10 cellular contexts compared by ENCODE assay signal in the genomic region with DNA sequence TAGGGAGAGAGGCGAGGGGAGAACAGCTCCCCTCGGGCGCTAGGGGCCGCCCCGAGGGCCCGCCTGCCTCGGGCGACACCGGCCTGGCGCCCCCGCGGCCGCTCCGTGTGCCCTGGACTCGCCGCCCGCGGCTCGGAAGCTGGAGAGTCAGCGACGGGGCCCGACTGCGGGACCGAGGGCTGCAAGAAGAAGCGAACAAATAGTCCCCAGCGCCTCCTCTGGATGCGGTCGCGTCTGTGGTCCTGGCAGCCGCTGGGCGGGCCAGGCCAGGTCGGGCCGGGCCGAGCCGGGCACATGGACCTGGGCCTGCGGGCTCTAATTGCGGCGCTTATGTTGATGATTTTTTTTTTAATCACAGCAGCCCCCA. TPM values are rescaled to one million over a fixed set of nuclear protein-coding genes. Genes with fewer than 3 reads are reported as not detected.
DNase-seq lines count a peak whose midpoint lies in the region; ATAC-seq and TF ChIP-seq lines count a peak whose summit lies in the region.
"Had no signal": no experiment of that assay in that cellular context is flagged by ENCODE, and none has a peak within 500 bp of the region (broad histone marks: within the 10 kb centered on the region; RNA-seq: fewer than 3 reads in every experiment).

No MANE protein-coding gene starts in this region.

- H4K12ac ChIP-seq in trophoblast cell (ENCODE audit: low read depth, low read length): no peak overlapping the region

- H3K27ac ChIP-seq in Peyer's patch (peak overlapping the region in 3 of 4 donors; percentile 1 to 49 (median 41)), gastroesophageal sphincter (peak overlapping the region in 2 of 4 donors; percentile 1 to 58), trophoblast cell (ENCODE audit: low read depth, low read length) (no peak overlapping the region)

- peaks cover 0 to 4% (median 0%) of the 10 kb centered on the region in 4 donors for H3K9me3 ChIP-seq in Peyer's patch
- no peaks in the 10 kb centered on the region for H3K9me3 ChIP-seq in gastroesophageal sphincter
- peaks cover 10% of the 10 kb centered on the region for H3K9me3 ChIP-seq in trophoblast cell (ENCODE audit: insufficient read depth, low read depth, low read length)

- no peak overlapping the region for H4K8ac ChIP-seq in trophoblast cell (ENCODE audit: low read depth, low read length)

- H3K79me1 ChIP-seq in trophoblast cell (ENCODE audit: low read length): no peaks in the 10 kb centered on the region

- peak overlapping the region; percentile 73 to 84 for H3K4me3 Mint-ChIP-seq in CD14-positive monocyte

- no CpG with 5 or more reads among the region's 38 CpGs for WGBS in gastroesophageal sphincter (ENCODE audit: low coverage in 1 of 2), 2 donors
- WGBS in trophoblast cell (ENCODE audit: extremely low coverage, insufficient coverage, insufficient read length): no CpG with 5 or more reads among the region's 38 CpGs

- no peak overlapping the region for H3K9ac ChIP-seq in trophoblast cell (ENCODE audit: low read length)

- intact Hi-C loops in CD14-positive monocyte (cut with micrococcal nuclease): loop anchor here (5.0 kb wide), 2 partner anchors 40 to 1025 kb away; a partner anchor contains a TSS

- no peak overlapping the region for H4K91ac ChIP-seq in trophoblast cell (ENCODE audit: low read depth, low read length)

- peaks cover 91 to 99% (median 95%) of the 10 kb centered on the region in 3 donors for H3K27me3 Mint-ChIP-seq in CD14-positive monocyte (ENCODE audit: low read depth in 3 of 3)

- H3K27ac Mint-ChIP-seq in CD14-positive monocyte: no peak overlapping the region

- H2BK12ac ChIP-seq in trophoblast cell (ENCODE audit: low read length): no peak overlapping the region

- no peak for DNase-seq in CD14-positive monocyte (ENCODE audit: low spot score)
- no peak for DNase-seq in Peyer's patch
- no peak for DNase-seq in trophoblast cell
- no peak for DNase-seq in NOMO-1 (lab: John Stamatoyannopoulos, UW; ENCODE audit: unreplicated experiment in 2 of 2)
- no peak for DNase-seq in cerebellum (ENCODE audit: low spot score)
- no peak for DNase-seq in stimulated activated CD4-positive, alpha-beta T cell treated with anti-CD3 and anti-CD28 coated beads, Interleukin-1b, Interleukin-23, amount 100 ng/mL, for 48 hours
- DNase-seq: NCI-H1694 had no signal

- no peak overlapping the region for H3K4ac ChIP-seq in trophoblast cell (ENCODE audit: low read depth, low read length)

- H2BK5ac ChIP-seq in trophoblast cell (ENCODE audit: low read depth, low read length, poor library complexity): no peak overlapping the region

- no peak overlapping the region for H3K14ac ChIP-seq in trophoblast cell (ENCODE audit: low read length)

- TF ChIP-seq POLR2A in Peyer's patch (IDR thresholded peaks at IDR 0.05): no peak
- TF ChIP-seq POLR2A in gastroesophageal sphincter (IDR thresholded peaks at IDR 0.05): no peak

- peaks cover 1 to 12% of the 10 kb centered on the region in 2 donors for H3K36me3 Mint-ChIP-seq in CD14-positive monocyte

- ATAC-seq in gastroesophageal sphincter (no peak), GM21447 (IDR thresholded peaks at IDR 0.05; ENCODE audit: unreplicated experiment) (no peak)

- H3K9me3 Mint-ChIP-seq in CD14-positive monocyte: peaks cover 0 to 32% (median 24%) of the 10 kb centered on the region in 7 donors

- H3K4me1 Mint-ChIP-seq in CD14-positive monocyte: peaks cover 19% of the 10 kb centered on the region

- H3K23ac ChIP-seq in trophoblast cell (ENCODE audit: low read length): no peak overlapping the region

- no peak overlapping the region for H3K18ac ChIP-seq in trophoblast cell (ENCODE audit: low read length)

- peaks cover 0 to 17% (median 0%) of the 10 kb centered on the region in 4 donors for H3K4me1 ChIP-seq in Peyer's patch
- H3K4me1 ChIP-seq in gastroesophageal sphincter: peaks cover 0 to 34% (median 14%) of the 10 kb centered on the region in 3 donors
- peaks cover 5 to 9% of the 10 kb centered on the region in 2 experiments for H3K4me1 ChIP-seq in trophoblast cell (ENCODE audit: control insufficient read depth in 1 of 2, insufficient read depth in 2 of 2, low read length in 2 of 2)

- no peak for TF ChIP-seq EP300 in gastroesophageal sphincter (IDR thresholded peaks at IDR 0.05)

- H2AK5ac ChIP-seq in trophoblast cell (ENCODE audit: low read length): no peak overlapping the region

- no peaks in the 10 kb centered on the region for H3K79me2 ChIP-seq in trophoblast cell (ENCODE audit: control insufficient read depth, insufficient read depth, low read length, poor library complexity)

- TF ChIP-seq CTCF in CD14-positive monocyte (IDR thresholded peaks at IDR 0.05) (no peak), Peyer's patch (IDR thresholded peaks at IDR 0.05) (no peak), gastroesophageal sphincter (IDR thresholded peaks at IDR 0.05) (no peak)

- H3K4me2 ChIP-seq in trophoblast cell (ENCODE audit: low read length): peak overlapping the region; percentile 80

- H2BK120ac ChIP-seq in trophoblast cell (ENCODE audit: insufficient read depth, low read length, poor library complexity): no peak overlapping the region

- H3K36me3 ChIP-seq in Peyer's patch (no peaks in the 10 kb centered on the region), gastroesophageal sphincter (no peaks in the 10 kb centered on the region), trophoblast cell (ENCODE audit: control insufficient read depth in 1 of 2, insufficient read depth in 2 of 2, low read length in 2 of 2) (no peaks in the 10 kb centered on the region)

- H2AFZ ChIP-seq in trophoblast cell (ENCODE audit: insufficient read depth, low read length, poor library complexity): no peak overlapping the region

- H3K27me3 ChIP-seq in Peyer's patch: peaks cover 0 to 66% of the 10 kb centered on the region in 2 donors
- peaks cover 100% of the 10 kb centered on the region for H3K27me3 ChIP-seq in gastroesophageal sphincter
- H3K27me3 ChIP-seq in trophoblast cell (ENCODE audit: insufficient read depth, low read length): peaks cover 84% of the 10 kb centered on the region

- peak overlapping the region; percentile 10 to 63 (median 47) for H3K4me3 ChIP-seq in Peyer's patch
- peak overlapping the region; percentile 19 to 54 for H3K4me3 ChIP-seq in gastroesophageal sphincter
- H3K4me3 ChIP-seq in trophoblast cell (ENCODE audit: low read depth, low read length): peak overlapping the region; percentile 20

RNA-seq across cellular contexts. Expression of a gene that starts 0.3 kb away (rescaled TPM):
- not detected for polyA plus RNA-seq in CD14-positive monocyte
- under 1 TPM in 1 of 4 donors, not detected in 3; 0.70 TPM for total RNA-seq in Peyer's patch
- total RNA-seq in gastroesophageal sphincter: 1 to 10 TPM in 2 of 4 donors, under 1 TPM in 2; 0.47 to 2.9 (median 1.2) TPM
- 0.23 and 0.49 TPM in 2 replicates for polyA plus RNA-seq in trophoblast cell (2013)
- not detected for total RNA-seq in cerebellum
- total RNA-seq: fibroblast of lung had no signal
- polyA plus RNA-seq: fibroblast of lung had no signal

RNA-seq across cellular contexts. Expression of a gene that starts 5.7 kb away (rescaled TPM):
- polyA plus RNA-seq in CD14-positive monocyte: not detected
- total RNA-seq in Peyer's patch: not detected
- total RNA-seq in gastroesophageal sphincter: under 1 TPM in 3 of 4 donors, not detected in 1; 0.31 to 0.67 (median 0.52) TPM
- polyA plus RNA-seq in trophoblast cell (2013): 1.4 and 1.6 TPM in 2 replicates
- not detected for total RNA-seq in cerebellum
- total RNA-seq: fibroblast of lung had no signal
- polyA plus RNA-seq: fibroblast of lung had no signal

RNA-seq across cellular contexts. Expression of a gene that starts 7.3 kb away (rescaled TPM):
- not detected for polyA plus RNA-seq in CD14-positive monocyte
- total RNA-seq in Peyer's patch: 1 to 10 TPM; 3.3 to 9.1 (median 5.0) TPM
- 1 to 10 TPM; 2.3 to 6.9 (median 3.4) TPM for total RNA-seq in gastroesophageal sphincter
- polyA plus RNA-seq in trophoblast cell (2013): 0.06 and 0.08 TPM in 2 replicates
- not detected for total RNA-seq in cerebellum
- total RNA-seq: fibroblast of lung had no signal
- polyA plus RNA-seq: fibroblast of lung had no signal

RNA-seq across cellular contexts. Expression of a gene that starts 15.2 kb away (rescaled TPM):
- polyA plus RNA-seq in CD14-positive monocyte: not detected
- not detected for total RNA-seq in Peyer's patch
- total RNA-seq in gastroesophageal sphincter: not detected
- 2.7 and 3.3 TPM in 2 replicates for polyA plus RNA-seq in trophoblast cell (2013)
- total RNA-seq in cerebellum: not detected
- total RNA-seq: fibroblast of lung had no signal
- polyA plus RNA-seq: fibroblast of lung had no signal

RNA-seq across cellular contexts. Expression of a gene that starts 22.7 kb away (rescaled TPM):
- polyA plus RNA-seq in CD14-positive monocyte: not detected
- total RNA-seq in Peyer's patch (not detected), gastroesophageal sphincter (not detected), cerebellum (not detected)
- polyA plus RNA-seq in trophoblast cell (2013): 0.06 and 0.07 TPM in 2 replicates
- total RNA-seq: fibroblast of lung had no signal
- polyA plus RNA-seq: fibroblast of lung had no signal
